Comparison of ENCODE assay signal across 1 cellular context in genomic region chr20:50388733-50389436, GRCh38.
TF ChIP-seq lines count a peak whose summit lies in the region.

No MANE protein-coding gene starts in this region.

TF ChIP-seq in liver, 16 proteins besides CTCF, POLR2A, EP300 and RAD21 (continued from another document):
- TF ChIP-seq REST (IDR thresholded peaks at IDR 0.05) (no peak), FOXA2 (IDR thresholded peaks at IDR 0.05) (no peak), ATF3 (IDR thresholded peaks at IDR 0.05) (no peak), JUND (IDR thresholded peaks at IDR 0.05) (no peak), YY1 (IDR thresholded peaks at IDR 0.05) (no peak)
